Comparison of ENCODE assay signal across 8 cellular contexts in genomic region chr2:170813611-170814550, GRCh38. TPM values are rescaled to one million over a fixed set of nuclear protein-coding genes. Genes with fewer than 3 reads are reported as not detected.
DNase-seq lines count a peak whose midpoint lies in the region; ATAC-seq and TF ChIP-seq lines count a peak whose summit lies in the region.

No MANE protein-coding gene starts in this region.

- H3K9me3 Mint-ChIP-seq in central memory CD8-positive, alpha-beta T cell, result no peaks in the 10 kb centered on the region

- H4K8ac ChIP-seq in neuronal stem cell (ENCODE audit: low read depth, low read length), result no peak overlapping the region

- H3K36me3 ChIP-seq in neuronal stem cell (replicated peaks in 1 of 2; ENCODE audit: control insufficient read depth in 2 of 2, insufficient read depth in 2 of 2, low read length in 2 of 2), result no peaks in the 10 kb centered on the region
- no peaks in the 10 kb centered on the region; the same call in 1 of the 2 replicates for H3K36me3 ChIP-seq in WERI-Rb-1

- peak; percentile 60 for DNase-seq in NCI-H1092 treated with DMSO at 0.1 percent for 48 hours (lab: John Stamatoyannopoulos, UW)
- DNase-seq in NCI-H1092 (lab: John Stamatoyannopoulos, UW), result no peak
- DNase-seq in NCI-H2227 (lab: John Stamatoyannopoulos, UW; ENCODE audit: unreplicated experiment), result peak; percentile 84
- DNase-seq in central memory CD8-positive, alpha-beta T cell (ENCODE audit: low spot score in 2 of 2), result no peak
- peak; percentile 80 for DNase-seq in neuronal stem cell (ENCODE audit: low spot score)
- DNase-seq in WERI-Rb-1, result no peak

- H3K4me3 Mint-ChIP-seq in central memory CD8-positive, alpha-beta T cell, result peak overlapping the region; percentile 41

- H3K27ac Mint-ChIP-seq in central memory CD8-positive, alpha-beta T cell (ENCODE audit: low read depth), result peak overlapping the region; percentile 25

- no peak overlapping the region for H4K91ac ChIP-seq in neuronal stem cell (ENCODE audit: low read depth, low read length, poor library complexity)

- peak overlapping the region; percentile 43 for H3K4me2 ChIP-seq in neuronal stem cell (ENCODE audit: insufficient read depth, low read length, poor library complexity, severe bottlenecking)

- H2BK15ac ChIP-seq in neuronal stem cell (ENCODE audit: low read length), result no peak overlapping the region

- no CpG with 5 or more reads among the region's 42 CpGs for WGBS in neuronal stem cell (ENCODE audit: extremely low coverage in 2 of 2, insufficient read length in 2 of 2, insufficient replicate concordance in 1 of 2), 2 donors

- peaks cover 28% of the 10 kb centered on the region for H3K36me3 Mint-ChIP-seq in central memory CD8-positive, alpha-beta T cell (ENCODE audit: insufficient read depth)

- no peak overlapping the region for H2AK5ac ChIP-seq in neuronal stem cell (ENCODE audit: low read depth, low read length)

- H3K9ac ChIP-seq in neuronal stem cell (ENCODE audit: low read depth, low read length, poor library complexity), result no peak overlapping the region

- no peak overlapping the region for H3K4ac ChIP-seq in neuronal stem cell (ENCODE audit: low read length)

- H3K4me1 Mint-ChIP-seq in central memory CD8-positive, alpha-beta T cell, result peaks cover 39% of the 10 kb centered on the region

- no peak overlapping the region for H2AFZ ChIP-seq in neuronal stem cell (ENCODE audit: low read length)

- ATAC-seq in central memory CD8-positive, alpha-beta T cell (replicated peaks; ENCODE audit: extremely low read depth, poor library complexity, severe bottlenecking), result no peak
- ATAC-seq in GM19351 (IDR thresholded peaks at IDR 0.05; ENCODE audit: unreplicated experiment) (no peak), HG02884 (IDR thresholded peaks at IDR 0.05; ENCODE audit: unreplicated experiment) (no peak)

- H3K4me1 ChIP-seq in neuronal stem cell (ENCODE audit: control insufficient read depth in 2 of 2, insufficient read depth in 1 of 2, low read depth in 1 of 2, low read length in 2 of 2), result peaks cover 16 to 18% of the 10 kb centered on the region in 2 donors

- H2BK120ac ChIP-seq in neuronal stem cell (ENCODE audit: low read depth, low read length), result no peak overlapping the region

- H3K79me1 ChIP-seq in neuronal stem cell (ENCODE audit: low read depth, low read length), result no peaks in the 10 kb centered on the region

- H3K9me3 ChIP-seq in neuronal stem cell (replicated peaks in 1 of 2; ENCODE audit: control insufficient read depth in 2 of 2, insufficient read depth in 1 of 2, low read depth in 1 of 2, low read length in 2 of 2) (no peaks in the 10 kb centered on the region), WERI-Rb-1 (ENCODE audit: severe bottlenecking) (no peaks in the 10 kb centered on the region)

- no peak overlapping the region for H3K23ac ChIP-seq in neuronal stem cell (ENCODE audit: low read depth, low read length, poor library complexity)

- H3K27ac ChIP-seq in neuronal stem cell (replicated peaks; ENCODE audit: low read length) (no peak overlapping the region), WERI-Rb-1 (no peak overlapping the region)

- no peak overlapping the region for H2BK5ac ChIP-seq in neuronal stem cell (ENCODE audit: low read length)

- H3K27me3 Mint-ChIP-seq in central memory CD8-positive, alpha-beta T cell, result peaks cover 73% of the 10 kb centered on the region

- no peak overlapping the region for H3K18ac ChIP-seq in neuronal stem cell (ENCODE audit: low read length)

- TF ChIP-seq CTCF in WERI-Rb-1 (IDR thresholded peaks at IDR 0.05; ENCODE audit: low read depth, low read length), result no peak

- no peak overlapping the region for H3K4me3 ChIP-seq in neuronal stem cell (ENCODE audit: low read length in 2 of 2)
- no peak overlapping the region for H3K4me3 ChIP-seq in WERI-Rb-1 (ENCODE audit: low read depth, low read length)

- H3K14ac ChIP-seq in neuronal stem cell (ENCODE audit: low read length), result no peak overlapping the region

- H3K27me3 ChIP-seq in neuronal stem cell (ENCODE audit: control insufficient read depth in 3 of 3, insufficient read depth in 3 of 3, low read depth in 1 of 3, low read length in 3 of 3) (peaks cover 31 to 64% (median 60%) of the 10 kb centered on the region in 3 experiments), WERI-Rb-1 (ENCODE audit: insufficient read depth, low read depth, severe bottlenecking) (no peaks in the 10 kb centered on the region)

- H2BK12ac ChIP-seq in neuronal stem cell (ENCODE audit: low read length), result no peak overlapping the region

RNA-seq across cellular contexts. Expression of gene GAD1, which starts 2.8 kb away (rescaled TPM):
- polyA plus RNA-seq in neuronal stem cell (2013, experiment 1 of 2), result 0.08 TPM
- 0.14 TPM for polyA plus RNA-seq in neuronal stem cell (2013, experiment 2 of 2)

RNA-seq across cellular contexts. Expression of gene ERICH2, which starts 43.7 kb away (rescaled TPM):
- 1.4 TPM for polyA plus RNA-seq in neuronal stem cell (2013, experiment 1 of 2)
- polyA plus RNA-seq in neuronal stem cell (2013, experiment 2 of 2), result 1.5 TPM

Comparison
In these comparisons a context has a peak if more than half of its experiments do, and no peak if none do; other contexts are left out.
1. DNase-seq: peak in NCI-H1092 treated with DMSO at 0.1 percent for 48 hours (single experiment), NCI-H2227 (single experiment) and neuronal stem cell (single experiment); none in NCI-H1092 (single experiment), central memory CD8-positive, alpha-beta T cell (0 of 2) and WERI-Rb-1 (single experiment).